13 cellular contexts compared by ENCODE assay signal in the genomic region with DNA sequence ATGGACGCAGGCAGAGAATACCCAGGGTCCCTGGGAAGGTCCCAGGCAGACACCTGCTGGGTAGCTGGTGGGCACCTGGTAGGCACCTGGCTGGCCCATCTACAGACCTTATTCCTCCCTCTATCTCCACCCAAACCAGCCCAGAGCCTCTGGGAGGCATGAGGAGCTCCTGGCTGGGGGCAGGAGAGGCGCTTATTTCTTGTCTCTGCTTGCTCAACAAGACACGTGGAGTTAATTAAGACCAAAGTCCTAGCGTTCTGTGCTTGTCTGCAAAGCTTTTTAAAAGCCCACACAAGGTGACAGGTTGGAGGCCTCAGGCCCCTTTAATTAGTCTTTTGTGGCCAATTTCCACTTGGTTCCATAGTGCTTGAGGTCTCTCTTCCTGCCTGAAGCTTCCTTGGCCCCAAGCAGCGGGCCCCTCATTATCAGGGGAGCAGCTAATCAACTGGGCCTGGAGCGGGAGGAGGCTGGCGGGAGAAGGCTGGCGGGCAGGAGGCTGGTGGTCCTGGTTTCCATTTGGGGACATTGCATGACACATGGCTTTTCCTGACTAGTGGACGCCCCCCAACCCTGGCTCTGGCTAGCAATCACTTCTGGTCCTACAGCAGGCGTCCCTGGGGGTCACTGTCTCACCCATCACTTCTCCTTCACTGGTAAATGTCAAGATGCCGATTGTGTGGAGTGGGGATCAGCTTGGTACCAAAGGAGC.
DNase-seq lines count a peak whose midpoint lies in the region; ATAC-seq and TF ChIP-seq lines count a peak whose summit lies in the region.
"Had no signal": no experiment of that assay in that cellular context is flagged by ENCODE, and none has a peak within 500 bp of the region (broad histone marks: within the 10 kb centered on the region; RNA-seq: fewer than 3 reads in every experiment).

No MANE protein-coding gene starts in this region.

- H3K36me3 ChIP-seq in RWPE2 (ENCODE audit: low read depth) (no peaks in the 10 kb centered on the region), gastroesophageal sphincter (no peaks in the 10 kb centered on the region)
- H3K36me3 ChIP-seq: BE2C had no signal

- no peak for TF ChIP-seq CTCF in RWPE2 (IDR thresholded peaks at IDR 0.05; ENCODE audit: poor library complexity, severe bottlenecking)
- no peak for TF ChIP-seq CTCF in gastroesophageal sphincter (IDR thresholded peaks at IDR 0.05)

- H3K4me3 ChIP-seq in RWPE2 (ENCODE audit: severe bottlenecking) (no peak overlapping the region), gastroesophageal sphincter (no peak overlapping the region), skin epidermis (no peak overlapping the region)

- H3K4me1 ChIP-seq in RWPE2 (ENCODE audit: insufficient read depth, poor library complexity, severe bottlenecking), result peaks cover 7% of the 10 kb centered on the region
- peaks cover 0 to 38% (median 17%) of the 10 kb centered on the region in 3 donors for H3K4me1 ChIP-seq in gastroesophageal sphincter
- H3K4me1 ChIP-seq: BE2C had no signal

- H3K27ac ChIP-seq in RWPE2 (ENCODE audit: poor library complexity, severe bottlenecking), result no peak overlapping the region
- peak overlapping the region in 3 of 4 donors; percentile 20 to 51 (median 50) for H3K27ac ChIP-seq in gastroesophageal sphincter
- H3K27ac ChIP-seq in skin epidermis, result peak overlapping the region in 20 of 21 experiments; percentile 12 to 84 (median 67)

- no peak for TF ChIP-seq POLR2A in gastroesophageal sphincter (IDR thresholded peaks at IDR 0.05)

- H3K9me3 ChIP-seq in RWPE2 (ENCODE audit: severe bottlenecking) (no peaks in the 10 kb centered on the region), gastroesophageal sphincter (no peaks in the 10 kb centered on the region)
- H3K9me3 ChIP-seq: BE2C had no signal

- ATAC-seq in RWPE2 (ENCODE audit: low read depth) (no peak), gastroesophageal sphincter (no peak), HG03520 (IDR thresholded peaks at IDR 0.05; ENCODE audit: unreplicated experiment) (no peak)

- TF ChIP-seq EP300 in gastroesophageal sphincter (IDR thresholded peaks at IDR 0.05), result no peak

- WGBS in gastroesophageal sphincter (ENCODE audit: low coverage in 1 of 2), 2 donors, result 87% methylated on average over 3 of the region's 11 CpGs; no CpG with 5 or more reads in 1 of the 2 donors

- H3K27me3 ChIP-seq in RWPE2 (ENCODE audit: insufficient read depth, poor library complexity, severe bottlenecking) (no peaks in the 10 kb centered on the region), gastroesophageal sphincter (no peaks in the 10 kb centered on the region)
- H3K27me3 ChIP-seq: BE2C had no signal

- peak; percentile 50 for DNase-seq in GM03348 (ENCODE audit: low spot score)
- peak; percentile 34 for DNase-seq in RWPE2 (ENCODE audit: low spot score)
- no peak for DNase-seq in cerebellar cortex (ENCODE audit: low spot score)
- DNase-seq in GF-D8 (lab: John Stamatoyannopoulos, UW), result no peak
- DNase-seq: activated CD4-positive, alpha-beta T cell treated with anti-CD3 and anti-CD28 coated beads for 4 hours; activated naive CD8-positive, alpha-beta T cell treated with anti-CD3 and anti-CD28 coated beads for 36 hours; activated T-cell treated with anti-CD3 and anti-CD28 coated beads for 4 hours; BE2C; mammary epithelial cell; T-helper 9 cell had no signal

Comparison
In these comparisons a context has a peak if more than half of its experiments do, and no peak if none do; other contexts are left out.
1. DNase-seq: peak in GM03348 (single experiment) and RWPE2 (single experiment); none in cerebellar cortex (single experiment) and GF-D8 (single experiment).